Comparison of ENCODE assay signal across 32 cellular contexts in genomic region chr12:106873983-106874382, GRCh38.
"Had no signal": no experiment of that assay in that cellular context is flagged by ENCODE, and none has a peak within 500 bp of the region (broad histone marks: within the 10 kb centered on the region; RNA-seq: fewer than 3 reads in every experiment).

No MANE protein-coding gene starts in this region.

- H3K4me1 ChIP-seq: colonic mucosa, left lung, lower lobe of right lung, parathyroid adenoma, right atrium auricular region, vagina had no signal

- H3K4me2 ChIP-seq: neural progenitor cell, smooth muscle cell had no signal

- H3K27ac ChIP-seq: colonic mucosa, left lung, lower lobe of right lung, neural progenitor cell, parathyroid adenoma, right atrium auricular region, stomach, thyroid gland, upper lobe of left lung, vagina had no signal

- H3K4me1 Mint-ChIP-seq: activated naive CD4-positive, alpha-beta T cell treated with anti-CD3 and anti-CD28 coated beads, Interleukin-2, amount 10 ng/mL, durations not matched to agents 7 days and 5 days had no signal

- H3K4me3 ChIP-seq: colonic mucosa, left lung, lower lobe of right lung, neural progenitor cell, right atrium auricular region, smooth muscle cell, stomach, thyroid gland, upper lobe of left lung, vagina had no signal

- H3K27ac Mint-ChIP-seq: activated CD4-positive, alpha-beta memory T cell treated with anti-CD3 and anti-CD28 coated beads for 36 hours; activated CD4-positive, alpha-beta T cell treated with anti-CD3 and anti-CD28 coated beads, Interleukin-2, amount 10 ng/mL, durations not matched to agents 24 days and 14 days; activated naive CD4-positive, alpha-beta T cell treated with anti-CD3 and anti-CD28 coated beads, Interleukin-2, amount 10 ng/mL, durations not matched to agents 7 days and 5 days; activated naive CD8-positive, alpha-beta T cell treated with anti-CD3 and anti-CD28 coated beads, Interleukin-2, amount 10 ng/mL, durations not matched to agents 7 days and 5 days; activated T-cell treated with anti-CD3 and anti-CD28 coated beads, Interleukin-2, amount 50 U/mL, for 24 hours; neural progenitor cell; stimulated activated naive B cell treated with anti-CD40 and anti-IgM and Interleukin-4, amounts not matched to agents 10 μg/mL and 1 μg/mL and 100 μg/mL, for 72 hours had no signal

- FAIRE-seq: bronchial epithelial cell, frontal cortex, islet of Langerhans had no signal

- DNase-seq: activated CD4-positive, alpha-beta memory T cell treated with anti-CD3 and anti-CD28 coated beads for 36 hours; activated CD4-positive, alpha-beta T cell treated with anti-CD3 and anti-CD28 coated beads, Interleukin-2, amount 10 ng/mL, durations not matched to agents 24 days and 14 days; activated CD4-positive, CD25-positive, alpha-beta regulatory T cell treated with anti-CD3 and anti-CD28 coated beads, Interleukin-2, amount 50 U/mL, for 72 hours; activated CD8-positive, alpha-beta memory T cell treated with anti-CD3 and anti-CD28 coated beads, Interleukin-2, amount 50 U/mL, for 48 hours; activated gamma-delta T cell; activated naive CD4-positive, alpha-beta T cell treated with anti-CD3 and anti-CD28 coated beads, Interleukin-2, amount 10 ng/mL, durations not matched to agents 7 days and 5 days; activated naive CD8-positive, alpha-beta T cell treated with anti-CD3 and anti-CD28 coated beads, Interleukin-2, amount 10 ng/mL, durations not matched to agents 7 days and 5 days; activated T-cell treated with anti-CD3 and anti-CD28 coated beads, Interleukin-2, amount 50 U/mL, for 24 hours; colonic mucosa; effector CD8-positive, alpha-beta T cell; left lung; lower lobe of right lung; mesendoderm; natural killer cell; occipital lobe; stimulated activated CD4-positive, alpha-beta T cell treated with anti-CD3 and anti-CD28 coated beads, Interleukin-1b, Interleukin-23, amount 100 ng/mL, for 48 hours; stimulated activated CD4-positive, alpha-beta T cell treated with anti-CD3 and anti-CD28 coated beads, Interleukin-4, amount 100 ng/mL, for 4 hours; stimulated activated CD8-positive, alpha-beta memory T cell treated with anti-CD3 and anti-CD28 coated beads, Interleukin-4, amount 100 ng/mL, for 48 hours; stimulated activated naive B cell treated with anti-CD40 and anti-IgM and Interleukin-4, amounts not matched to agents 10 μg/mL and 1 μg/mL and 100 μg/mL, for 72 hours; stomach; T1000; thyroid gland; upper lobe of left lung had no signal

- H3K36me3 Mint-ChIP-seq: natural killer cell had no signal

- H3K27me3 Mint-ChIP-seq: activated CD4-positive, alpha-beta memory T cell treated with anti-CD3 and anti-CD28 coated beads for 36 hours; activated CD4-positive, alpha-beta T cell treated with anti-CD3 and anti-CD28 coated beads, Interleukin-2, amount 10 ng/mL, durations not matched to agents 24 days and 14 days; activated naive CD4-positive, alpha-beta T cell treated with anti-CD3 and anti-CD28 coated beads, Interleukin-2, amount 10 ng/mL, durations not matched to agents 7 days and 5 days; activated naive CD8-positive, alpha-beta T cell treated with anti-CD3 and anti-CD28 coated beads, Interleukin-2, amount 10 ng/mL, durations not matched to agents 7 days and 5 days; activated T-cell treated with anti-CD3 and anti-CD28 coated beads, Interleukin-2, amount 50 U/mL, for 24 hours; central memory CD8-positive, alpha-beta T cell had no signal

- H3K36me3 ChIP-seq: colonic mucosa, lower lobe of right lung, neural progenitor cell, vagina had no signal

- H2AFZ ChIP-seq: neural progenitor cell, parathyroid adenoma had no signal

- H3K9ac ChIP-seq: neural progenitor cell, parathyroid adenoma had no signal

- H3K9me3 ChIP-seq: colonic mucosa, left lung, lower lobe of right lung, right atrium auricular region, stomach, thyroid gland, upper lobe of left lung, vagina had no signal

- H3K79me2 ChIP-seq: parathyroid adenoma had no signal

- H3K4me3 Mint-ChIP-seq: activated CD4-positive, alpha-beta memory T cell treated with anti-CD3 and anti-CD28 coated beads for 36 hours; activated CD4-positive, alpha-beta T cell treated with anti-CD3 and anti-CD28 coated beads, Interleukin-2, amount 10 ng/mL, durations not matched to agents 24 days and 14 days; activated naive CD4-positive, alpha-beta T cell treated with anti-CD3 and anti-CD28 coated beads, Interleukin-2, amount 10 ng/mL, durations not matched to agents 7 days and 5 days; activated naive CD8-positive, alpha-beta T cell treated with anti-CD3 and anti-CD28 coated beads, Interleukin-2, amount 10 ng/mL, durations not matched to agents 7 days and 5 days; activated T-cell treated with anti-CD3 and anti-CD28 coated beads, Interleukin-2, amount 50 U/mL, for 24 hours; central memory CD8-positive, alpha-beta T cell; natural killer cell; neural progenitor cell; stimulated activated naive B cell treated with anti-CD40 and anti-IgM and Interleukin-4, amounts not matched to agents 10 μg/mL and 1 μg/mL and 100 μg/mL, for 72 hours had no signal

- H3K9me3 Mint-ChIP-seq: activated CD4-positive, alpha-beta memory T cell treated with anti-CD3 and anti-CD28 coated beads for 36 hours; activated CD4-positive, alpha-beta T cell treated with anti-CD3 and anti-CD28 coated beads, Interleukin-2, amount 10 ng/mL, durations not matched to agents 24 days and 14 days; activated naive CD4-positive, alpha-beta T cell treated with anti-CD3 and anti-CD28 coated beads, Interleukin-2, amount 10 ng/mL, durations not matched to agents 7 days and 5 days; activated naive CD8-positive, alpha-beta T cell treated with anti-CD3 and anti-CD28 coated beads, Interleukin-2, amount 10 ng/mL, durations not matched to agents 7 days and 5 days; activated T-cell treated with anti-CD3 and anti-CD28 coated beads, Interleukin-2, amount 50 U/mL, for 24 hours; central memory CD8-positive, alpha-beta T cell; natural killer cell; neural progenitor cell; stimulated activated naive B cell treated with anti-CD40 and anti-IgM and Interleukin-4, amounts not matched to agents 10 μg/mL and 1 μg/mL and 100 μg/mL, for 72 hours had no signal

- H3K27me3 ChIP-seq: colonic mucosa, left lung, neural progenitor cell, right atrium auricular region, stomach, thyroid gland, upper lobe of left lung, vagina had no signal
